In the genomic region with DNA sequence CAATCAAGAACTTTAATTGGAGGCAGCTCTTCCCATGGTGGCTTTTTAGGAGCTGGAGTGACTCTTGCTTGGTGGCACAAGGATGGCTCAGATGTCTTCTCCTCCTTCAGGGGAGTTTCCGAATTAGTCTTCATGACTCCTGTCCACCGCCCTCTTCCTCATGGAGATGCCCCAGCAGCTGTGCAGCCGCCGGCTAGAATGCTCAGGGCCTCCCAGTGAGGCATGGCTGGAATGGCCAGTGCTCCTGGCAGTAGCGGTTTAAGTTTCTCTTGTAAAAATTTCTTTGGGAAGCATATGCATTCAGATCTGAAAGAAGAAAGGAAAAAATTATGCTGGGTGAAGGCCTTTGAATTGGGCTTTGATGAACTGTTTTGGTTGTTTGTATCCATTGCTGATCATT, we compare ENCODE assay signal across 34 cellular contexts. TPM values are rescaled to one million over a fixed set of nuclear protein-coding genes. Genes with fewer than 3 reads are reported as not detected.
"Had no signal": no experiment of that assay in that cellular context is flagged by ENCODE, and none has a peak within 500 bp of the region (broad histone marks: within the 10 kb centered on the region; RNA-seq: fewer than 3 reads in every experiment).

No MANE protein-coding gene starts in this region.

- H3K27me3 Mint-ChIP-seq: activated naive CD4-positive, alpha-beta T cell treated with anti-CD3 and anti-CD28 coated beads, Interleukin-2, amount 50 U/mL, for 24 hours; activated naive CD8-positive, alpha-beta T cell treated with anti-CD3 and anti-CD28 coated beads, Interleukin-2, amount 50 U/mL, for 24 hours had no signal

- H3K27ac Mint-ChIP-seq: activated CD4-positive, alpha-beta memory T cell treated with anti-CD3 and anti-CD28 coated beads, Interleukin-2, amount 10 ng/mL, durations not matched to agents 7 days and 5 days; activated CD8-positive, alpha-beta memory T cell treated with anti-CD3 and anti-CD28 coated beads, Interleukin-2, amount 10 ng/mL, durations not matched to agents 7 days and 5 days; activated naive CD4-positive, alpha-beta T cell treated with anti-CD3 and anti-CD28 coated beads for 36 hours; activated naive CD4-positive, alpha-beta T cell treated with anti-CD3 and anti-CD28 coated beads, Interleukin-2, amount 50 U/mL, for 24 hours; activated naive CD8-positive, alpha-beta T cell treated with anti-CD3 and anti-CD28 coated beads for 36 hours; activated naive CD8-positive, alpha-beta T cell treated with anti-CD3 and anti-CD28 coated beads, Interleukin-2, amount 50 U/mL, for 24 hours; activated T-helper 1 cell treated with anti-CD3 and anti-CD28 coated beads, Interleukin-12 subunit alpha, Interleukin-12 subunit beta, Interleukin-2, Interleukin-4 antibody, amounts not matched to agents 30 ng/mL and 10 ng/mL and 1 ng/mL, durations not matched to agents 14 hours and 24 hours and 36 hours; activated T-helper 2 cell treated with anti-CD3 and anti-CD28 coated beads, Interferon-gamma antibody, Interleukin-2, Interleukin-4, amounts not matched to agents 10 μg/mL and 5 μg/mL and 100 μg/mL, durations not matched to agents 14 hours and 24 hours and 36 hours; effector memory CD8-positive, alpha-beta T cell; T-helper 17 cell; T-helper 2 cell treated with Interferon-gamma antibody and Interleukin-4, amounts not matched to agents 5 μg/mL and 100 μg/mL, for 36 hours had no signal

- DNase-seq: activated CD4-positive, alpha-beta memory T cell treated with anti-CD3 and anti-CD28 coated beads, Interleukin-2, amount 10 ng/mL, durations not matched to agents 7 days and 5 days; activated CD4-positive, alpha-beta T cell treated with anti-CD3 and anti-CD28 coated beads for 48 hours; activated CD4-positive, alpha-beta T cell treated with anti-CD3 and anti-CD28 coated beads, Interleukin-2, amount 50 U/mL, for 4 hours; activated CD4-positive, CD25-positive, alpha-beta regulatory T cell; activated CD4-positive, CD25-positive, alpha-beta regulatory T cell treated with anti-CD3 and anti-CD28 coated beads, Interleukin-2, amount 50 U/mL, for 72 hours; activated CD8-positive, alpha-beta memory T cell treated with anti-CD3 and anti-CD28 coated beads, Interleukin-2, amount 10 ng/mL, durations not matched to agents 7 days and 5 days; activated CD8-positive, alpha-beta memory T cell treated with anti-CD3 and anti-CD28 coated beads, Interleukin-2, amount 50 U/mL, for 4 hours; activated effector memory CD4-positive, alpha-beta T cell treated with anti-CD3 and anti-CD28 coated beads, Interleukin-2, amount 50 U/mL, for 16 hours; activated naive CD8-positive, alpha-beta T cell treated with anti-CD3 and anti-CD28 coated beads for 36 hours; activated naive CD8-positive, alpha-beta T cell treated with anti-CD3 and anti-CD28 coated beads, Interleukin-2, amount 50 U/mL, for 24 hours; activated T-cell treated with anti-CD3 and anti-CD28 coated beads, Interleukin-2, amount 50 U/mL, for 1 hour; activated T-cell treated with anti-CD3 and anti-CD28 coated beads, Interleukin-2, amount 50 U/mL, for 48 hours; adrenal gland; amygdala; aorta; body of pancreas; cortex of kidney; dermis blood vessel endothelial cell; effector CD4-positive, alpha-beta T cell; effector memory CD8-positive, alpha-beta T cell; erythroblast; foreskin keratinocyte; gastrocnemius medialis; T-helper 17 cell; T1000 had no signal

- H3K27me3 ChIP-seq: adrenal gland, body of pancreas, esophagus muscularis mucosa, foreskin keratinocyte had no signal

- H3K9me3 ChIP-seq: adrenal gland, body of pancreas, esophagus muscularis mucosa, gastrocnemius medialis had no signal

- H3K4me3 ChIP-seq: adrenal gland, body of pancreas, esophagus muscularis mucosa, gastrocnemius medialis had no signal

- ATAC-seq: activated CD8-positive, alpha-beta memory T cell treated with anti-CD3 and anti-CD28 coated beads, Interleukin-2, amount 10 ng/mL, durations not matched to agents 7 days and 5 days; body of pancreas; effector memory CD8-positive, alpha-beta T cell; foreskin keratinocyte; gastrocnemius medialis had no signal

- H3K4me1 Mint-ChIP-seq: activated CD4-positive, alpha-beta memory T cell treated with anti-CD3 and anti-CD28 coated beads, Interleukin-2, amount 10 ng/mL, durations not matched to agents 7 days and 5 days had no signal

- H3K27ac ChIP-seq: adrenal gland, body of pancreas, esophagus muscularis mucosa, foreskin keratinocyte, gastrocnemius medialis had no signal

- H3K4me3 Mint-ChIP-seq: activated CD4-positive, alpha-beta memory T cell treated with anti-CD3 and anti-CD28 coated beads, Interleukin-2, amount 10 ng/mL, durations not matched to agents 7 days and 5 days; activated CD8-positive, alpha-beta memory T cell treated with anti-CD3 and anti-CD28 coated beads, Interleukin-2, amount 10 ng/mL, durations not matched to agents 7 days and 5 days; activated naive CD4-positive, alpha-beta T cell treated with anti-CD3 and anti-CD28 coated beads for 36 hours; activated naive CD4-positive, alpha-beta T cell treated with anti-CD3 and anti-CD28 coated beads, Interleukin-2, amount 50 U/mL, for 24 hours; activated naive CD8-positive, alpha-beta T cell treated with anti-CD3 and anti-CD28 coated beads for 36 hours; activated naive CD8-positive, alpha-beta T cell treated with anti-CD3 and anti-CD28 coated beads, Interleukin-2, amount 50 U/mL, for 24 hours; activated T-helper 1 cell treated with anti-CD3 and anti-CD28 coated beads, Interleukin-12 subunit alpha, Interleukin-12 subunit beta, Interleukin-2, Interleukin-4 antibody, amounts not matched to agents 30 ng/mL and 10 ng/mL and 1 ng/mL, durations not matched to agents 14 hours and 24 hours and 36 hours; effector memory CD8-positive, alpha-beta T cell; T-helper 17 cell; T-helper 2 cell treated with Interferon-gamma antibody and Interleukin-4, amounts not matched to agents 5 μg/mL and 100 μg/mL, for 36 hours had no signal

- H3K36me3 Mint-ChIP-seq: activated CD8-positive, alpha-beta memory T cell treated with anti-CD3 and anti-CD28 coated beads, Interleukin-2, amount 10 ng/mL, durations not matched to agents 7 days and 5 days; activated naive CD8-positive, alpha-beta T cell treated with anti-CD3 and anti-CD28 coated beads for 36 hours had no signal

- H3K4me1 ChIP-seq: adrenal gland, esophagus muscularis mucosa, foreskin keratinocyte, gastrocnemius medialis had no signal

- H3K36me3 ChIP-seq: adrenal gland, esophagus muscularis mucosa, gastrocnemius medialis had no signal

- H3K9me3 Mint-ChIP-seq: activated naive CD4-positive, alpha-beta T cell treated with anti-CD3 and anti-CD28 coated beads for 36 hours; activated naive CD4-positive, alpha-beta T cell treated with anti-CD3 and anti-CD28 coated beads, Interleukin-2, amount 50 U/mL, for 24 hours; activated naive CD8-positive, alpha-beta T cell treated with anti-CD3 and anti-CD28 coated beads, Interleukin-2, amount 50 U/mL, for 24 hours; activated T-helper 2 cell treated with anti-CD3 and anti-CD28 coated beads, Interferon-gamma antibody, Interleukin-2, Interleukin-4, amounts not matched to agents 10 μg/mL and 5 μg/mL and 100 μg/mL, durations not matched to agents 14 hours and 24 hours and 36 hours; effector memory CD8-positive, alpha-beta T cell had no signal

RNA-seq across cellular contexts. Expression of a gene that starts 8.8 kb away (rescaled TPM):
- total RNA-seq: activated CD4-positive, alpha-beta memory T cell treated with anti-CD3 and anti-CD28 coated beads, Interleukin-2, amount 10 ng/mL, durations not matched to agents 7 days and 5 days; activated CD8-positive, alpha-beta memory T cell treated with anti-CD3 and anti-CD28 coated beads for 36 hours; activated CD8-positive, alpha-beta memory T cell treated with anti-CD3 and anti-CD28 coated beads, Interleukin-2, amount 10 ng/mL, durations not matched to agents 7 days and 5 days; activated naive CD4-positive, alpha-beta T cell treated with anti-CD3 and anti-CD28 coated beads for 36 hours; activated naive CD8-positive, alpha-beta T cell treated with anti-CD3 and anti-CD28 coated beads for 36 hours; activated T-helper 1 cell treated with anti-CD3 and anti-CD28 coated beads, Interleukin-12 subunit alpha, Interleukin-12 subunit beta, Interleukin-2, Interleukin-4 antibody, amounts not matched to agents 30 ng/mL and 10 ng/mL and 1 ng/mL, durations not matched to agents 14 hours and 24 hours and 36 hours; activated T-helper 2 cell treated with anti-CD3 and anti-CD28 coated beads, Interferon-gamma antibody, Interleukin-2, Interleukin-4, amounts not matched to agents 10 μg/mL and 5 μg/mL and 100 μg/mL, durations not matched to agents 14 hours and 24 hours and 36 hours; adrenal gland; aorta; body of pancreas; chondrocyte; dermis blood vessel endothelial cell; esophagus muscularis mucosa; foreskin keratinocyte; gastrocnemius medialis; glomerular endothelial cell; T-helper 17 cell had no signal

RNA-seq across cellular contexts. Expression of a gene that starts 15.6 kb away (rescaled TPM):
- total RNA-seq: activated naive CD4-positive, alpha-beta T cell treated with anti-CD3 and anti-CD28 coated beads for 36 hours; adrenal gland; aorta; body of pancreas; chondrocyte; dermis blood vessel endothelial cell; esophagus muscularis mucosa; foreskin keratinocyte; gastrocnemius medialis; glomerular endothelial cell; T-helper 17 cell had no signal
